In genomic region chrX:103817502-103817901, GRCh38 we compare ENCODE assay signal across 8 cellular contexts. TPM values are rescaled to one million over a fixed set of nuclear protein-coding genes. Genes with fewer than 3 reads are reported as not detected.
DNase-seq lines count a peak whose midpoint lies in the region; ATAC-seq and TF ChIP-seq lines count a peak whose summit lies in the region.

No MANE protein-coding gene starts in this region.

- CTCF ChIA-PET in naive thymus-derived CD4-positive, alpha-beta T cell (lab: Charles Lee) = no interaction called here

- no peak overlapping the region for H3K27ac ChIP-seq in left ventricle myocardium inferior (replicated peaks)
- no peak overlapping the region for H3K27ac ChIP-seq in naive thymus-derived CD4-positive, alpha-beta T cell (ENCODE audit: low read depth, low read length)

- no peaks in the 10 kb centered on the region for H3K27me3 ChIP-seq in left ventricle myocardium inferior (ENCODE audit: low read depth)
- H3K27me3 ChIP-seq in naive thymus-derived CD4-positive, alpha-beta T cell (ENCODE audit: control insufficient read depth in 2 of 2, insufficient read depth in 2 of 2, low read length in 2 of 2) = no peaks in the 10 kb centered on the region

- no peaks in the 10 kb centered on the region for H3K9me3 Mint-ChIP-seq in naive thymus-derived CD4-positive, alpha-beta T cell

- DNase-seq in left ventricle myocardium inferior = no peak
- no peak for DNase-seq in Right ventricle myocardium inferior (ENCODE audit: missing footprints)
- peak; percentile 84 for DNase-seq in OCI-M1 (lab: John Stamatoyannopoulos, UW)
- peak; percentile 33 to 49 for DNase-seq in dermis microvascular lymphatic vessel endothelial cell (ENCODE audit: low read depth in 2 of 2)
- peak in 7 of 9 donors; percentile 33 to 62 (median 51) for DNase-seq in naive thymus-derived CD4-positive, alpha-beta T cell
- no peak for DNase-seq in ureter (ENCODE audit: low spot score)
- no peak for DNase-seq in GM19240 (ENCODE audit: insufficient read length, low spot score)

- no peaks in the 10 kb centered on the region for H3K4me1 ChIP-seq in left ventricle myocardium inferior
- no peaks in the 10 kb centered on the region for H3K4me1 ChIP-seq in naive thymus-derived CD4-positive, alpha-beta T cell (ENCODE audit: control insufficient read depth in 2 of 2, insufficient read depth in 2 of 2, low read length in 2 of 2)

- no peaks in the 10 kb centered on the region for H3K36me3 Mint-ChIP-seq in naive thymus-derived CD4-positive, alpha-beta T cell

- H3K27me3 Mint-ChIP-seq in naive thymus-derived CD4-positive, alpha-beta T cell = peaks cover 0 to 26% (median 8%) of the 10 kb centered on the region in 5 donors

- POLR2A ChIA-PET in naive thymus-derived CD4-positive, alpha-beta T cell (lab: Charles Lee) = no interaction called here

- no peak overlapping the region for H3K4me3 ChIP-seq in left ventricle myocardium inferior
- H3K4me3 ChIP-seq in naive thymus-derived CD4-positive, alpha-beta T cell (ENCODE audit: low read length) = no peak overlapping the region

- no peaks in the 10 kb centered on the region for H3K9me3 ChIP-seq in left ventricle myocardium inferior (replicated peaks)
- H3K9me3 ChIP-seq in naive thymus-derived CD4-positive, alpha-beta T cell (ENCODE audit: control insufficient read depth in 2 of 3, low read length in 3 of 3) = no peaks in the 10 kb centered on the region

- no peak overlapping the region for H3K27ac Mint-ChIP-seq in naive thymus-derived CD4-positive, alpha-beta T cell

- intact Hi-C loops in left ventricle myocardium inferior (cut with micrococcal nuclease) = loop anchor here (5.0 kb wide), 1 partner anchor 285 kb away; no protein-coding TSS in a partner anchor
- intact Hi-C loops in Right ventricle myocardium inferior (cut with DNase I) = loop anchor here (2.0 kb wide), 1 partner anchor 129 kb away; no protein-coding TSS in a partner anchor
- intact Hi-C loops in naive thymus-derived CD4-positive, alpha-beta T cell (cut with micrococcal nuclease) = loop anchor here (1.0 to 5.0 kb wide), 5 partner anchors 105 to 284 kb away; partner anchors contain the start of gene TMEM31 (in 1 of the 2)

- no peaks in the 10 kb centered on the region for H3K4me1 Mint-ChIP-seq in naive thymus-derived CD4-positive, alpha-beta T cell

- no peaks in the 10 kb centered on the region for H3K36me3 ChIP-seq in left ventricle myocardium inferior
- no peaks in the 10 kb centered on the region for H3K36me3 ChIP-seq in naive thymus-derived CD4-positive, alpha-beta T cell (ENCODE audit: control insufficient read depth in 2 of 3, insufficient read depth in 3 of 3, low read length in 3 of 3)

- H3K4me3 Mint-ChIP-seq in naive thymus-derived CD4-positive, alpha-beta T cell = no peak overlapping the region

- ATAC-seq in Right ventricle myocardium inferior (no peak), HG03565 (IDR thresholded peaks at IDR 0.05; ENCODE audit: unreplicated experiment) (peak; percentile 46)
- ATAC-seq in naive thymus-derived CD4-positive, alpha-beta T cell = peak; percentile 77

- peak; percentile 66 for TF ChIP-seq CTCF in left ventricle myocardium inferior (IDR thresholded peaks at IDR 0.05; ENCODE audit: borderline replicate concordance)

RNA-seq across cellular contexts. Expression of gene RAB9B, which starts 14.6 kb away (rescaled TPM):
- 29.3 TPM for total RNA-seq in left ventricle myocardium inferior
- total RNA-seq in Right ventricle myocardium inferior = 33.9 TPM
- total RNA-seq in dermis microvascular lymphatic vessel endothelial cell = 0.39 and 1.0 TPM in 2 replicates
- under 1 TPM; 0.40 to 0.86 (median 0.51) TPM for total RNA-seq in naive thymus-derived CD4-positive, alpha-beta T cell
- polyA plus RNA-seq in naive thymus-derived CD4-positive, alpha-beta T cell = under 1 TPM; 0.10 to 0.59 TPM
- 6.5 TPM for total RNA-seq in ureter

RNA-seq across cellular contexts. Expression of gene PLP1, which starts 40.9 kb away (rescaled TPM):
- total RNA-seq in left ventricle myocardium inferior (7.0 TPM), Right ventricle myocardium inferior (11.4 TPM), dermis microvascular lymphatic vessel endothelial cell (0.13 and 1.0 TPM in 2 replicates), ureter (2.1 TPM)
- not detected for total RNA-seq in naive thymus-derived CD4-positive, alpha-beta T cell
- polyA plus RNA-seq in naive thymus-derived CD4-positive, alpha-beta T cell = not detected

Comparison
In these comparisons a context has a peak if more than half of its experiments do, and no peak if none do; other contexts are left out.
1. DNase-seq: peak in OCI-M1 (single experiment), dermis microvascular lymphatic vessel endothelial cell (2 of 2) and naive thymus-derived CD4-positive, alpha-beta T cell (7 of 9); none in left ventricle myocardium inferior (single experiment), Right ventricle myocardium inferior (single experiment), ureter (single experiment) and GM19240 (single experiment).